In genomic region chr19:2656533-2656932, GRCh38 we compare ENCODE assay signal across 1 cellular context.
TF ChIP-seq lines count a peak whose summit lies in the region.

No MANE protein-coding gene starts in this region.

TF ChIP-seq in K562, 482 proteins besides CTCF, POLR2A, EP300 and RAD21 (continued from another document):
- TF ChIP-seq, protein P1, sequence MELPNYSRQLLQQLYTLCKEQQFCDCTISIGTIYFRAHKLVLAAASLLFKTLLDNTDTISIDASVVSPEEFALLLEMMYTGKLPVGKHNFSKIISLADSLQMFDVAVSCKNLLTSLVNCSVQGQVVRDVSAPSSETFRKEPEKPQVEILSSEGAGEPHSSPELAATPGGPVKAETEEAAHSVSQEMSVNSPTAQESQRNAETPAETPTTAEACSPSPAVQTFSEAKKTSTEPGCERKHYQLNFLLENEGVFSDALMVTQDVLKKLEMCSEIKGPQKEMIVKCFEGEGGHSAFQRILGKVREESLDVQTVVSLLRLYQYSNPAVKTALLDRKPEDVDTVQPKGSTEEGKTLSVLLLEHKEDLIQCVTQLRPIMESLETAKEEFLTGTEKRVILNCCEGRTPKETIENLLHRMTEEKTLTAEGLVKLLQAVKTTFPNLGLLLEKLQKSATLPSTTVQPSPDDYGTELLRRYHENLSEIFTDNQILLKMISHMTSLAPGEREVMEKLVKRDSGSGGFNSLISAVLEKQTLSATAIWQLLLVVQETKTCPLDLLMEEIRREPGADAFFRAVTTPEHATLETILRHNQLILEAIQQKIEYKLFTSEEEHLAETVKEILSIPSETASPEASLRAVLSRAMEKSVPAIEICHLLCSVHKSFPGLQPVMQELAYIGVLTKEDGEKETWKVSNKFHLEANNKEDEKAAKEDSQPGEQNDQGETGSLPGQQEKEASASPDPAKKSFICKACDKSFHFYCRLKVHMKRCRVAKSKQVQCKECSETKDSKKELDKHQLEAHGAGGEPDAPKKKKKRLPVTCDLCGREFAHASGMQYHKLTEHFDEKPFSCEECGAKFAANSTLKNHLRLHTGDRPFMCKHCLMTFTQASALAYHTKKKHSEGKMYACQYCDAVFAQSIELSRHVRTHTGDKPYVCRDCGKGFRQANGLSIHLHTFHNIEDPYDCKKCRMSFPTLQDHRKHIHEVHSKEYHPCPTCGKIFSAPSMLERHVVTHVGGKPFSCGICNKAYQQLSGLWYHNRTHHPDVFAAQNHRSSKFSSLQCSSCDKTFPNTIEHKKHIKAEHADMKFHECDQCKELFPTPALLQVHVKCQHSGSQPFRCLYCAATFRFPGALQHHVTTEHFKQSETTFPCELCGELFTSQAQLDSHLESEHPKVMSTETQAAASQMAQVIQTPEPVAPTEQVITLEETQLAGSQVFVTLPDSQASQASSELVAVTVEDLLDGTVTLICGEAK (IDR thresholded peaks at IDR 0.05) = peak; percentile 92
- TF ChIP-seq, protein P1 (CRISPR knock-in tag; IDR thresholded peaks at IDR 0.05) = peak; percentile 89
- TF ChIP-seq, protein P2, sequence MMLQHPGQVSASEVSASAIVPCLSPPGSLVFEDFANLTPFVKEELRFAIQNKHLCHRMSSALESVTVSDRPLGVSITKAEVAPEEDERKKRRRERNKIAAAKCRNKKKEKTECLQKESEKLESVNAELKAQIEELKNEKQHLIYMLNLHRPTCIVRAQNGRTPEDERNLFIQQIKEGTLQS (IDR thresholded peaks at IDR 0.05) = no peak
- TF ChIP-seq, protein P2 (CRISPR knock-in tag; conservative IDR thresholded peaks at IDR 0.05) = no peak
